Comparison of ENCODE assay signal across 9 cellular contexts in genomic region chr18:3305354-3305762, GRCh38. TPM values are rescaled to one million over a fixed set of nuclear protein-coding genes. Genes with fewer than 3 reads are reported as not detected.
DNase-seq lines count a peak whose midpoint lies in the region; ATAC-seq and TF ChIP-seq lines count a peak whose summit lies in the region.
"Had no signal": no experiment of that assay in that cellular context is flagged by ENCODE, and none has a peak within 500 bp of the region (broad histone marks: within the 10 kb centered on the region; RNA-seq: fewer than 3 reads in every experiment).

No MANE protein-coding gene starts in this region.

- H3K4me1 ChIP-seq in osteoblast (ENCODE audit: insufficient read depth, low read length) (peaks cover 17% of the 10 kb centered on the region), uterus (no peaks in the 10 kb centered on the region)

- ATAC-seq in GM18868 (IDR thresholded peaks at IDR 0.05; ENCODE audit: unreplicated experiment), result peak; percentile 88

- no peak for TF ChIP-seq POLR2A in uterus (IDR thresholded peaks at IDR 0.05)

- peak overlapping the region; percentile 60 for H3K4me2 ChIP-seq in osteoblast (ENCODE audit: insufficient read depth, low read length)

- no peaks in the 10 kb centered on the region for H3K79me2 ChIP-seq in osteoblast (ENCODE audit: insufficient read depth, low read length)

- peak overlapping the region; percentile 76 for H3K27ac Mint-ChIP-seq in activated naive CD8-positive, alpha-beta T cell treated with anti-CD3 and anti-CD28 coated beads for 36 hours

- no peaks in the 10 kb centered on the region for H3K9me3 Mint-ChIP-seq in activated naive CD8-positive, alpha-beta T cell treated with anti-CD3 and anti-CD28 coated beads for 36 hours

- H3K27me3 ChIP-seq in osteoblast (ENCODE audit: insufficient read depth, low read length) (peaks cover 6% of the 10 kb centered on the region), uterus (no peaks in the 10 kb centered on the region)

- TF ChIP-seq CTCF in osteoblast (IDR thresholded peaks at IDR 0.05; ENCODE audit: extremely low read depth, low read depth, low read length), result no peak
- no peak for TF ChIP-seq CTCF in uterus (IDR thresholded peaks at IDR 0.05)

- intact Hi-C loops in posterior cingulate gyrus (cut with DNase I) (no loop called here), uterus (cut with DNase I; ENCODE audit: low total_unique reads) (no loop called here)

- peaks cover 10% of the 10 kb centered on the region for H3K4me1 Mint-ChIP-seq in activated naive CD8-positive, alpha-beta T cell treated with anti-CD3 and anti-CD28 coated beads for 36 hours

- H3K36me3 Mint-ChIP-seq in activated naive CD8-positive, alpha-beta T cell treated with anti-CD3 and anti-CD28 coated beads for 36 hours, result no peaks in the 10 kb centered on the region

- H3K27me3 Mint-ChIP-seq in activated naive CD8-positive, alpha-beta T cell treated with anti-CD3 and anti-CD28 coated beads for 36 hours, result peaks cover 17% of the 10 kb centered on the region

- H2AFZ ChIP-seq in osteoblast (ENCODE audit: low read length), result peak overlapping the region; percentile 4

- H3K27ac ChIP-seq in osteoblast (ENCODE audit: low read depth, low read length) (peak overlapping the region; percentile 64), uterus (no peak overlapping the region)

- H3K4me3 Mint-ChIP-seq in activated naive CD8-positive, alpha-beta T cell treated with anti-CD3 and anti-CD28 coated beads for 36 hours, result peak overlapping the region; percentile 25

- H3K36me3 ChIP-seq in osteoblast (ENCODE audit: insufficient read depth, low read length) (no peaks in the 10 kb centered on the region), uterus (no peaks in the 10 kb centered on the region)

- H3K4me3 ChIP-seq in osteoblast (ENCODE audit: insufficient read depth, low read length) (no peak overlapping the region), uterus (no peak overlapping the region)

- DNase-seq in NOMO-1 treated with DMSO at 0.1 percent for 48 hours (lab: John Stamatoyannopoulos, UW; ENCODE audit: unreplicated experiment) (peak; percentile 84), osteoblast (ENCODE audit: insufficient read length, low spot score, missing footprints) (peak; percentile 95), posterior cingulate gyrus (no peak), C1 segment of cervical spinal cord (lab: John Stamatoyannopoulos, UW) (no peak), uterus (no peak), AML-193 (lab: John Stamatoyannopoulos, UW) (no peak)
- peak; percentile 38 for DNase-seq in activated naive CD8-positive, alpha-beta T cell treated with anti-CD3 and anti-CD28 coated beads for 36 hours
- DNase-seq: left cardiac atrium had no signal

- no peaks in the 10 kb centered on the region for H4K20me1 ChIP-seq in osteoblast (ENCODE audit: insufficient read depth, low read length)

- H3K9me3 ChIP-seq in osteoblast (ENCODE audit: low read depth, low read length) (no peaks in the 10 kb centered on the region), uterus (no peaks in the 10 kb centered on the region)

RNA-seq across cellular contexts. Expression of gene MYL12B, which starts 43.4 kb away (rescaled TPM):
- 100 to 1,000 TPM; 234 to 235 TPM for total RNA-seq in activated naive CD8-positive, alpha-beta T cell treated with anti-CD3 and anti-CD28 coated beads for 36 hours
- 278 and 283 TPM in 2 replicates for total RNA-seq in osteoblast
- 100 to 1,000 TPM; 236 to 387 (median 305) TPM for total RNA-seq in uterus

RNA-seq across cellular contexts. Expression of gene MYL12A, which starts 57.8 kb away (rescaled TPM):
- 100 to 1,000 TPM; 316 to 321 TPM for total RNA-seq in activated naive CD8-positive, alpha-beta T cell treated with anti-CD3 and anti-CD28 coated beads for 36 hours
- total RNA-seq in osteoblast (572 and 626 TPM in 2 replicates), uterus (100 to 1,000 TPM; 256 to 378 (median 305) TPM)

Comparison
In these comparisons a context has a peak if more than half of its experiments do, and no peak if none do; other contexts are left out.
1. DNase-seq: peak in NOMO-1 treated with DMSO at 0.1 percent for 48 hours (single experiment), activated naive CD8-positive, alpha-beta T cell treated with anti-CD3 and anti-CD28 coated beads for 36 hours (single experiment) and osteoblast (single experiment); none in posterior cingulate gyrus (0 of 10), C1 segment of cervical spinal cord (0 of 14), uterus (0 of 2) and AML-193 (0 of 2).